In the genomic region with DNA sequence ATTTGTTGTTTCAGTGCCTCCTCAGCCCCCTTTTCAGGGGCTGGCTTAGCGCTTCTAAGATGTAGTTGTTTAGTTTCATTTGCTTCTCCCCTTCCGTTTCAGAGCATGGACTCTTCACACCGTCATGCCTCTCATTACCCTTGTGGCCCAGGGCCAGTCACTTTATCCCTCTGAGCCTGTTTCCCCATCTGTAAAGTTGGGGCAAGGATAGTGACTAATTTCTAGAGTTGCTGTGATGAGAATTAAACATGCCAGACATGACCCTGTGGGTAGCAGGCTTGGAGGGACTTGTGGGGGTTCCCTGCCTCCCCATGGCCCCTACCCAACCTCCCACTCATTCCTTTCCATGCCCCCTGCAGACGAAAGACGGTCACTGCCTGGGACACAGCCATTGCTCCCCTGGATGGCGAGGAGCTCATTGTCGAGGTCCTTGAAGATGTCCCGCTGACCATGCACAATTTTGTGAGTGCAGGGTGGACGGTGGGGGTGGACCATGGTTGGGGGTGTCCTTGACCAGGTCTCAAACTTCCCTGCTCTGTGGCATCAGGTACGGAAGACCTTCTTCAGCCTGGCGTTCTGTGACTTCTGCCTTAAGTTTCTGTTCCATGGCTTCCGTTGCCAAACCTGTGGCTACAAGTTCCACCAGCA, we compare ENCODE assay signal across 16 cellular contexts. TPM values are rescaled to one million over a fixed set of nuclear protein-coding genes. Genes with fewer than 3 reads are reported as not detected.
DNase-seq lines count a peak whose midpoint lies in the region; ATAC-seq and TF ChIP-seq lines count a peak whose summit lies in the region.
"Had no signal": no experiment of that assay in that cellular context is flagged by ENCODE, and none has a peak within 500 bp of the region (broad histone marks: within the 10 kb centered on the region; RNA-seq: fewer than 3 reads in every experiment).

No MANE protein-coding gene starts in this region.

- ATAC-seq in CD8-positive, alpha-beta T cell: no peak
- no peak for ATAC-seq in HG02759 (IDR thresholded peaks at IDR 0.05; ENCODE audit: unreplicated experiment)
- ATAC-seq: gastroesophageal sphincter, psoas muscle had no signal

- H3K4me3 Mint-ChIP-seq in CD8-positive, alpha-beta T cell: peak overlapping the region; percentile 45
- H3K4me3 Mint-ChIP-seq in HFFc6 (peak overlapping the region; percentile 42), nephron progenitor cell (peak overlapping the region; percentile 24)
- no peak overlapping the region for H3K4me3 Mint-ChIP-seq in activated naive CD8-positive, alpha-beta T cell treated with anti-CD3 and anti-CD28 coated beads for 36 hours

- no peak overlapping the region for H3K27ac ChIP-seq in CD8-positive, alpha-beta T cell (ENCODE audit: low read depth, low read length)
- H3K27ac ChIP-seq: gastroesophageal sphincter, psoas muscle, thoracic aorta had no signal

- H3K27me3 ChIP-seq in CD8-positive, alpha-beta T cell (ENCODE audit: insufficient read depth, low read length): no peaks in the 10 kb centered on the region
- H3K27me3 ChIP-seq: gastroesophageal sphincter, MG63 had no signal

- H3K27ac Mint-ChIP-seq in CD8-positive, alpha-beta T cell: no peak overlapping the region
- peak overlapping the region; percentile 79 for H3K27ac Mint-ChIP-seq in HFFc6
- H3K27ac Mint-ChIP-seq in activated naive CD8-positive, alpha-beta T cell treated with anti-CD3 and anti-CD28 coated beads for 36 hours: peak overlapping the region; percentile 84
- no peak overlapping the region for H3K27ac Mint-ChIP-seq in nephron progenitor cell

- POLR2A ChIA-PET in CD8-positive, alpha-beta T cell (lab: Charles Lee): no interaction called here

- no peak for TF ChIP-seq CTCF in CD8-positive, alpha-beta T cell (IDR thresholded peaks at IDR 0.05)
- TF ChIP-seq CTCF in HFFc6 (IDR thresholded peaks at IDR 0.05): peak; percentile 13; the same call in 1 of the 2 replicates
- TF ChIP-seq CTCF in nephron progenitor cell (IDR thresholded peaks at IDR 0.05): no peak

- H3K9me3 Mint-ChIP-seq in CD8-positive, alpha-beta T cell: no peaks in the 10 kb centered on the region
- no peaks in the 10 kb centered on the region for H3K9me3 Mint-ChIP-seq in HFFc6
- no peaks in the 10 kb centered on the region for H3K9me3 Mint-ChIP-seq in activated naive CD8-positive, alpha-beta T cell treated with anti-CD3 and anti-CD28 coated beads for 36 hours
- H3K9me3 Mint-ChIP-seq in nephron progenitor cell: peaks cover 69% of the 10 kb centered on the region

- peaks cover 29% of the 10 kb centered on the region for H3K4me1 ChIP-seq in CD8-positive, alpha-beta T cell (ENCODE audit: insufficient read depth, low read length)
- H3K4me1 ChIP-seq: psoas muscle had no signal

- peaks cover 68% of the 10 kb centered on the region for H3K36me3 Mint-ChIP-seq in CD8-positive, alpha-beta T cell
- H3K36me3 Mint-ChIP-seq in HFFc6 (ENCODE audit: low read depth) (peaks cover 21% of the 10 kb centered on the region), nephron progenitor cell (ENCODE audit: low read depth) (peaks cover 37% of the 10 kb centered on the region)
- peaks cover 24% of the 10 kb centered on the region for H3K36me3 Mint-ChIP-seq in activated naive CD8-positive, alpha-beta T cell treated with anti-CD3 and anti-CD28 coated beads for 36 hours

- no peaks in the 10 kb centered on the region for H3K27me3 Mint-ChIP-seq in CD8-positive, alpha-beta T cell (ENCODE audit: low read depth)
- no peaks in the 10 kb centered on the region for H3K27me3 Mint-ChIP-seq in HFFc6 (ENCODE audit: insufficient read depth)
- no peaks in the 10 kb centered on the region for H3K27me3 Mint-ChIP-seq in activated naive CD8-positive, alpha-beta T cell treated with anti-CD3 and anti-CD28 coated beads for 36 hours
- no peaks in the 10 kb centered on the region for H3K27me3 Mint-ChIP-seq in nephron progenitor cell (ENCODE audit: low read depth, poor library complexity)

- DNase-seq in CD8-positive, alpha-beta T cell: no peak
- DNase-seq in HFFc6: no peak
- DNase-seq in activated naive CD8-positive, alpha-beta T cell treated with anti-CD3 and anti-CD28 coated beads for 36 hours: no peak
- DNase-seq in nephron progenitor cell: no peak
- no peak for DNase-seq in C1 segment of cervical spinal cord (lab: John Stamatoyannopoulos, UW)
- DNase-seq in GDM1 (lab: John Stamatoyannopoulos, UW): no peak
- DNase-seq: caudate nucleus, MG63, midbrain, NCI-H2081, NCI-H748 treated with DMSO at 0.1 percent for 48 hours, psoas muscle had no signal

- H3K4me3 ChIP-seq in CD8-positive, alpha-beta T cell (ENCODE audit: low read depth, low read length): no peak overlapping the region
- H3K4me3 ChIP-seq: gastroesophageal sphincter, MG63, psoas muscle, thoracic aorta had no signal

- peaks cover 39% of the 10 kb centered on the region for H3K36me3 ChIP-seq in CD8-positive, alpha-beta T cell (ENCODE audit: insufficient read depth, low read length)

- H3K9me3 ChIP-seq in CD8-positive, alpha-beta T cell (ENCODE audit: low read length): no peaks in the 10 kb centered on the region
- H3K9me3 ChIP-seq: gastroesophageal sphincter, MG63, psoas muscle, thoracic aorta had no signal

- CTCF ChIA-PET in CD8-positive, alpha-beta T cell (lab: Charles Lee): no interaction called here

- intact Hi-C loops in CD8-positive, alpha-beta T cell (cut with DNase I, micrococcal nuclease): loop anchor here (5.0 to 10.0 kb wide), 5 partner anchors 68 to 463 kb away; partner anchors contain the start of gene ZNF81 (in 1 of the 2)

- H3K4me1 Mint-ChIP-seq in CD8-positive, alpha-beta T cell (ENCODE audit: low read depth): peaks cover 42% of the 10 kb centered on the region
- H3K4me1 Mint-ChIP-seq in HFFc6 (ENCODE audit: low read depth): peaks cover 28% of the 10 kb centered on the region
- H3K4me1 Mint-ChIP-seq in activated naive CD8-positive, alpha-beta T cell treated with anti-CD3 and anti-CD28 coated beads for 36 hours: peaks cover 30% of the 10 kb centered on the region
- peaks cover 36% of the 10 kb centered on the region for H3K4me1 Mint-ChIP-seq in nephron progenitor cell

RNA-seq across cellular contexts. Expression of gene ARAF, which starts 3.6 kb away (rescaled TPM):
- total RNA-seq in CD8-positive, alpha-beta T cell: 100 to 1,000 TPM; 125 to 134 TPM
- 10 to 100 TPM; 68.8 to 80.7 (median 75.3) TPM for total RNA-seq in HFFc6 (2021; fragmentation: NEBNext Ultra II Directional; extraction: Animal tissue kit (Norgen Biotek cat#: 25700))
- 10 to 100 TPM; 65.1 to 70.8 TPM for total RNA-seq in activated naive CD8-positive, alpha-beta T cell treated with anti-CD3 and anti-CD28 coated beads for 36 hours

RNA-seq across cellular contexts. Expression of gene TIMP1, which starts 17.7 kb away (rescaled TPM):
- 10 to 100 TPM; 16.1 to 17.4 TPM for total RNA-seq in CD8-positive, alpha-beta T cell
- total RNA-seq in HFFc6 (2021; fragmentation: NEBNext Ultra II Directional; extraction: Animal tissue kit (Norgen Biotek cat#: 25700)): 1,000 to 10,000 TPM in 3 of 6 experiments, 100 to 1,000 TPM in 3; 815 to 1,568 (median 980) TPM
- 1 to 10 TPM; 2.7 to 3.2 TPM for total RNA-seq in activated naive CD8-positive, alpha-beta T cell treated with anti-CD3 and anti-CD28 coated beads for 36 hours

RNA-seq across cellular contexts. Expression of gene SYN1, which starts 55.1 kb away (rescaled TPM):
- under 1 TPM in 1 of 2 experiments, not detected in 1; 0.17 TPM for total RNA-seq in CD8-positive, alpha-beta T cell
- total RNA-seq in HFFc6 (2021; fragmentation: NEBNext Ultra II Directional; extraction: Animal tissue kit (Norgen Biotek cat#: 25700)): under 1 TPM in 5 of 6 experiments, not detected in 1; 0.13 to 0.31 (median 0.19) TPM
- 1 to 10 TPM in 1 of 2 experiments, under 1 TPM in 1; 0.91 to 1.4 TPM for total RNA-seq in activated naive CD8-positive, alpha-beta T cell treated with anti-CD3 and anti-CD28 coated beads for 36 hours
- total RNA-seq: HT1080 had no signal

Comparison
In these comparisons a context has a peak if more than half of its experiments do, and no peak if none do; other contexts are left out.
1. H3K27ac Mint-ChIP-seq: peak in HFFc6 (single experiment) and activated naive CD8-positive, alpha-beta T cell treated with anti-CD3 and anti-CD28 coated beads for 36 hours (single experiment); none in CD8-positive, alpha-beta T cell (single experiment) and nephron progenitor cell (single experiment).
2. RNA of gene TIMP1, which starts 17.7 kb away (total RNA-seq): 815 to 1,568 TPM in HFFc6; 16.1 to 17.4 TPM in CD8-positive, alpha-beta T cell and 2.7 to 3.2 TPM in activated naive CD8-positive, alpha-beta T cell treated with anti-CD3 and anti-CD28 coated beads for 36 hours; every median in the first group is over 10 times any median in the second.